ENCODE assay signal across 26 cellular contexts in genomic region chr5:119596046-119596445, GRCh38. TPM values are rescaled to one million over a fixed set of nuclear protein-coding genes. Genes with fewer than 3 reads are reported as not detected.
"Had no signal": no experiment of that assay in that cellular context is flagged by ENCODE, and none has a peak within 500 bp of the region (broad histone marks: within the 10 kb centered on the region; RNA-seq: fewer than 3 reads in every experiment).

No MANE protein-coding gene starts in this region.

- DNase-seq: IMR-90, Karpas-422, KG1, MG63, NCI-H1092, NCI-H1105 treated with DMSO at 0.1 percent for 48 hours, NCI-H1417 treated with DMSO at 0.1 percent for 48 hours, NCI-H146, NCI-H1694 treated with DMSO at 0.1 percent for 48 hours, NCI-H1930, NCI-H2081, NCI-H2107, NCI-H2227 treated with DMSO at 0.1 percent for 48 hours, NCI-H524, NCI-H526 treated with DMSO at 0.1 percent for 48 hours, NCI-H774, PC-3, SHP77, SK-N-SH had no signal

- H3K27me3 ChIP-seq: MG63 had no signal

- H3K4me3 ChIP-seq: MG63 had no signal

- ATAC-seq: HepG2, Panc1, PC-3 had no signal

- H3K27ac ChIP-seq: RWPE1 had no signal

- H3K36me3 ChIP-seq: MG63 had no signal

- FAIRE-seq: HepG2 had no signal

RNA-seq across cellular contexts. Expression of gene FAM170A, which starts 33.3 kb away (rescaled TPM):
- total RNA-seq: HT1080, IMR-90, NCI-H460, OCI-LY7, PC-3, SK-MEL-5 had no signal
